15 cellular contexts compared by ENCODE assay signal in the genomic region with DNA sequence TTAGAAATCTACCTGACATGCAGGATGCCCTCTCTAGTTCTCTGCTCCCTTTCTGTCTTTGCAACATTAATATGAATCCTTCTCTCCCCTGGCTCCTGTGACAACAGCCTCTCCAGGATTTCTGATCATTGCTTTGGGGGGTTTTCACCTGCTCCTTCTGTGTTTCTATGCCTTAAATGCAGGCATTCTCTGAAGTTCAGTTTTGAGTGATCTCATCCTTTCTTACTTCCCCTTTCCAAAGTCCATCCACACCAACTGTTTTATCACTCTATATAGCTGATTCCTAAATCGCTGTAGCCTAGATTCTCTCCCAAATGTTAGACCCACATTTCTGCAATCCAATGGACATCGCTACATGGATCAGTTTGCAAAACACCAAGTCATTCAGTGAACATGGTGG.
DNase-seq lines count a peak whose midpoint lies in the region; ATAC-seq and TF ChIP-seq lines count a peak whose summit lies in the region.
"Had no signal": no experiment of that assay in that cellular context is flagged by ENCODE, and none has a peak within 500 bp of the region (broad histone marks: within the 10 kb centered on the region; RNA-seq: fewer than 3 reads in every experiment).

No MANE protein-coding gene starts in this region.

- no peak overlapping the region for H3K27ac Mint-ChIP-seq in GM23338
- H3K27ac Mint-ChIP-seq in osteocyte (ENCODE audit: unreplicated experiment) = no peak overlapping the region
- H3K27ac Mint-ChIP-seq: CD4-positive, alpha-beta T cell; H9 had no signal

- H3K4me3 ChIP-seq in GM23338 = no peak overlapping the region

- H3K4me1 Mint-ChIP-seq in GM23338 (peaks cover 25% of the 10 kb centered on the region), osteocyte (ENCODE audit: unreplicated experiment) (peaks cover 2% of the 10 kb centered on the region)

- no peak overlapping the region for H3K4me2 ChIP-seq in GM23338

- no peak overlapping the region for H3K27ac ChIP-seq in GM23338 (ENCODE audit: low read depth)

- no peaks in the 10 kb centered on the region for H3K36me3 ChIP-seq in GM23338 (ENCODE audit: insufficient read depth)
- H3K36me3 ChIP-seq: BE2C had no signal

- H3K9me3 Mint-ChIP-seq in GM23338 (no peaks in the 10 kb centered on the region), osteocyte (ENCODE audit: unreplicated experiment) (no peaks in the 10 kb centered on the region)
- H3K9me3 Mint-ChIP-seq: CD4-positive, alpha-beta T cell; H9 had no signal

- no peaks in the 10 kb centered on the region for H4K20me1 ChIP-seq in GM23338 (replicated peaks; ENCODE audit: insufficient read depth)

- no peaks in the 10 kb centered on the region for H3K27me3 ChIP-seq in GM23338 (ENCODE audit: insufficient read depth)
- H3K27me3 ChIP-seq: BE2C had no signal

- H3K27me3 Mint-ChIP-seq in GM23338 (ENCODE audit: insufficient read depth, low read depth, poor library complexity) (peaks cover 2% of the 10 kb centered on the region), osteocyte (ENCODE audit: unreplicated experiment) (peaks cover 24% of the 10 kb centered on the region)

- no peak for DNase-seq in GM23338 (ENCODE audit: low spot score)
- peak; percentile 19 for DNase-seq in MV-4-11 (lab: John Stamatoyannopoulos, UW)
- DNase-seq in RPMI8226 = peak; percentile 43
- peak; percentile 8 for DNase-seq in osteocyte (ENCODE audit: extremely low spot score, unreplicated experiment)
- no peak for DNase-seq in DMS53 treated with DMSO at 0.1 percent for 48 hours (lab: John Stamatoyannopoulos, UW; ENCODE audit: unreplicated experiment)
- DNase-seq in DMS53 (lab: John Stamatoyannopoulos, UW) = no peak
- DNase-seq in stimulated activated naive CD4-positive, alpha-beta T cell treated with Interleukin-2 at 50 U/mL for 16 hours (lab: John Stamatoyannopoulos, UW) = no peak
- DNase-seq in amygdala (lab: John Stamatoyannopoulos, UW) = no peak
- DNase-seq: ACHN; BE2C; C1 segment of cervical spinal cord; Caco-2; CD4-positive, alpha-beta T cell; H9; KG1 had no signal

- no peak for ATAC-seq in GM23338

- no peaks in the 10 kb centered on the region for H3K79me2 ChIP-seq in GM23338 (replicated peaks; ENCODE audit: insufficient read depth)

- 0 out of 2 replicates have a peak overlapping the region, but pooled peaks have one; percentile 23 for H2AFZ ChIP-seq in GM23338

- H3K4me3 Mint-ChIP-seq in GM23338 (no peak overlapping the region), osteocyte (ENCODE audit: unreplicated experiment) (no peak overlapping the region)
- H3K4me3 Mint-ChIP-seq: CD4-positive, alpha-beta T cell; H9 had no signal

- no peaks in the 10 kb centered on the region for H3F3A ChIP-seq in GM23338 (replicated peaks; ENCODE audit: low read depth)

- H3K4me1 ChIP-seq in GM23338 (ENCODE audit: insufficient read depth) = peaks cover 20% of the 10 kb centered on the region
- H3K4me1 ChIP-seq: Caco-2 had no signal

- H3K36me3 Mint-ChIP-seq in GM23338 (ENCODE audit: low read depth) = no peaks in the 10 kb centered on the region
- H3K36me3 Mint-ChIP-seq in osteocyte (ENCODE audit: unreplicated experiment) = no peaks in the 10 kb centered on the region

- peaks cover 18% of the 10 kb centered on the region; the same call in 1 of the 2 replicates for H3K9me2 ChIP-seq in GM23338 (ENCODE audit: insufficient read depth)

- no peak for TF ChIP-seq CTCF in GM23338 (conservative IDR thresholded peaks at IDR 0.05; ENCODE audit: low read depth in 2 of 2)
- no peak for TF ChIP-seq CTCF in osteocyte (IDR thresholded peaks at IDR 0.05)

TF ChIP-seq in GM23338, 12 proteins besides CTCF, POLR2A, EP300 and RAD21:
- no peak for TF ChIP-seq NANOG (IDR thresholded peaks at IDR 0.05; ENCODE audit: borderline replicate concordance)
- TF ChIP-seq, protein P1, sequence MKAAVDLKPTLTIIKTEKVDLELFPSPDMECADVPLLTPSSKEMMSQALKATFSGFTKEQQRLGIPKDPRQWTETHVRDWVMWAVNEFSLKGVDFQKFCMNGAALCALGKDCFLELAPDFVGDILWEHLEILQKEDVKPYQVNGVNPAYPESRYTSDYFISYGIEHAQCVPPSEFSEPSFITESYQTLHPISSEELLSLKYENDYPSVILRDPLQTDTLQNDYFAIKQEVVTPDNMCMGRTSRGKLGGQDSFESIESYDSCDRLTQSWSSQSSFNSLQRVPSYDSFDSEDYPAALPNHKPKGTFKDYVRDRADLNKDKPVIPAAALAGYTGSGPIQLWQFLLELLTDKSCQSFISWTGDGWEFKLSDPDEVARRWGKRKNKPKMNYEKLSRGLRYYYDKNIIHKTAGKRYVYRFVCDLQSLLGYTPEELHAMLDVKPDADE (IDR thresholded peaks at IDR 0.05) = no peak

Comparison
In these comparisons a context has a peak if more than half of its experiments do, and no peak if none do; other contexts are left out.
1. DNase-seq: peak in MV-4-11 (single experiment), RPMI8226 (single experiment) and osteocyte (single experiment); none in GM23338 (single experiment), DMS53 treated with DMSO at 0.1 percent for 48 hours (single experiment), DMS53 (single experiment), stimulated activated naive CD4-positive, alpha-beta T cell treated with Interleukin-2 at 50 U/mL for 16 hours (single experiment) and amygdala (0 of 56).